In the genomic region with DNA sequence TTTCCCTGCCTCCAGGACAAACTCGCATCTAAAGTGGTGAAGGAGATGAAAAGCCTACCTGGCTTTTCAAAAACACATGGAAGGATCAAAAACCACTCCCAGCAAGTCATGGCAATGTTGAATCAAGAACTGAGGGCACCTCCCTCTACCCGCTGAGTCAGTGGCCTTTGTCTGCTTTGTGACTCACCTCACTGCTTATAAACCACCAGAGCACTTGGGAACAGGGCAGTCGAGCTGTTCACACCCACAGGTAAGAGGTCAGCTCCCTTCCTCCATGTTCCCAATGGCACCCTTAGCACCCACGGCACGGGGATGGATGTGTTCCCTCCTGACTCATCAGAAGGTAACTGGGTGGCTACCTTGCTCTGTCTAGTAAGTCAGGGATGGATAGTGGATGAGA, we compare ENCODE assay signal across 2 cellular contexts.
A peak's percentile ranks its signal among the peaks of the same experiment; 100 is the strongest.
TF ChIP-seq lines count a peak whose summit lies in the region.

No MANE protein-coding gene starts in this region.

TF ChIP-seq in SK-N-SH, 30 proteins besides CTCF, POLR2A, EP300 and RAD21 (continued from another document):
- TF ChIP-seq REST (IDR thresholded peaks at IDR 0.05; ENCODE audit: low read depth, low read length), result no peak
- TF ChIP-seq, protein P1, sequence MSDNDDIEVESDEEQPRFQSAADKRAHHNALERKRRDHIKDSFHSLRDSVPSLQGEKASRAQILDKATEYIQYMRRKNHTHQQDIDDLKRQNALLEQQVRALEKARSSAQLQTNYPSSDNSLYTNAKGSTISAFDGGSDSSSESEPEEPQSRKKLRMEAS (IDR thresholded peaks at IDR 0.05; ENCODE audit: low read depth), result no peak
- no peak for TF ChIP-seq GABPA (IDR thresholded peaks at IDR 0.05; ENCODE audit: low read depth)
- no peak for TF ChIP-seq ELF1 (IDR thresholded peaks at IDR 0.05)
- no peak for TF ChIP-seq USF1 (IDR thresholded peaks at IDR 0.05; ENCODE audit: borderline replicate concordance, low read depth)
- no peak for TF ChIP-seq GATA2 (CRISPR knock-in tag; IDR thresholded peaks at IDR 0.05)
- no peak for TF ChIP-seq TEAD4 (IDR thresholded peaks at IDR 0.05; ENCODE audit: borderline replicate concordance, insufficient read depth)
- no peak for TF ChIP-seq NFIC (IDR thresholded peaks at IDR 0.05; ENCODE audit: borderline replicate concordance)
- peak; percentile 53 for TF ChIP-seq JUND (IDR thresholded peaks at IDR 0.05)
- no peak for TF ChIP-seq NRF1 (IDR thresholded peaks at IDR 0.05; ENCODE audit: low read depth, low read length)
- TF ChIP-seq, protein P2, sequence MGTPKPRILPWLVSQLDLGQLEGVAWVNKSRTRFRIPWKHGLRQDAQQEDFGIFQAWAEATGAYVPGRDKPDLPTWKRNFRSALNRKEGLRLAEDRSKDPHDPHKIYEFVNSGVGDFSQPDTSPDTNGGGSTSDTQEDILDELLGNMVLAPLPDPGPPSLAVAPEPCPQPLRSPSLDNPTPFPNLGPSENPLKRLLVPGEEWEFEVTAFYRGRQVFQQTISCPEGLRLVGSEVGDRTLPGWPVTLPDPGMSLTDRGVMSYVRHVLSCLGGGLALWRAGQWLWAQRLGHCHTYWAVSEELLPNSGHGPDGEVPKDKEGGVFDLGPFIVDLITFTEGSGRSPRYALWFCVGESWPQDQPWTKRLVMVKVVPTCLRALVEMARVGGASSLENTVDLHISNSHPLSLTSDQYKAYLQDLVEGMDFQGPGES (IDR thresholded peaks at IDR 0.05; ENCODE audit: low read depth, low read length), result no peak
- peak; percentile 27; the same call in 1 of the 2 replicates for TF ChIP-seq TCF12 (IDR thresholded peaks at IDR 0.05)
- TF ChIP-seq USF2 (IDR thresholded peaks at IDR 0.05; ENCODE audit: borderline replicate concordance, low read depth, low read length), result no peak
TF ChIP-seq in SK-N-SH: peak in this region for 3.

TF ChIP-seq in SK-N-SH treated with all-trans-retinoic acid at 6 μM for 48 hours, 23 proteins besides CTCF, POLR2A, EP300 and RAD21 (continued from another document):
- TF ChIP-seq, protein P3, sequence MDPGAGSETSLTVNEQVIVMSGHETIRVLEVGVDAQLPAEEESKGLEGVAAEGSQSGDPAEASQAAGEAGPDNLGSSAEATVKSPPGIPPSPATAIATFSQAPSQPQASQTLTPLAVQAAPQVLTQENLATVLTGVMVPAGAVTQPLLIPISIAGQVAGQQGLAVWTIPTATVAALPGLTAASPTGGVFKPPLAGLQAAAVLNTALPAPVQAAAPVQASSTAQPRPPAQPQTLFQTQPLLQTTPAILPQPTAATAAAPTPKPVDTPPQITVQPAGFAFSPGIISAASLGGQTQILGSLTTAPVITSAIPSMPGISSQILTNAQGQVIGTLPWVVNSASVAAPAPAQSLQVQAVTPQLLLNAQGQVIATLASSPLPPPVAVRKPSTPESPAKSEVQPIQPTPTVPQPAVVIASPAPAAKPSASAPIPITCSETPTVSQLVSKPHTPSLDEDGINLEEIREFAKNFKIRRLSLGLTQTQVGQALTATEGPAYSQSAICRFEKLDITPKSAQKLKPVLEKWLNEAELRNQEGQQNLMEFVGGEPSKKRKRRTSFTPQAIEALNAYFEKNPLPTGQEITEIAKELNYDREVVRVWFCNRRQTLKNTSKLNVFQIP (CRISPR knock-in tag; IDR thresholded peaks at IDR 0.05; ENCODE audit: borderline replicate concordance, low read depth), result no peak
- TF ChIP-seq ZFP30 (CRISPR knock-in tag; IDR thresholded peaks at IDR 0.05) (no peak), OSR1 (CRISPR knock-in tag; IDR thresholded peaks at IDR 0.05) (no peak), ARNTL (CRISPR knock-in tag; IDR thresholded peaks at IDR 0.05; ENCODE audit: borderline replicate concordance, low read depth) (no peak)
